9 cellular contexts compared by ENCODE assay signal in the genomic region with DNA sequence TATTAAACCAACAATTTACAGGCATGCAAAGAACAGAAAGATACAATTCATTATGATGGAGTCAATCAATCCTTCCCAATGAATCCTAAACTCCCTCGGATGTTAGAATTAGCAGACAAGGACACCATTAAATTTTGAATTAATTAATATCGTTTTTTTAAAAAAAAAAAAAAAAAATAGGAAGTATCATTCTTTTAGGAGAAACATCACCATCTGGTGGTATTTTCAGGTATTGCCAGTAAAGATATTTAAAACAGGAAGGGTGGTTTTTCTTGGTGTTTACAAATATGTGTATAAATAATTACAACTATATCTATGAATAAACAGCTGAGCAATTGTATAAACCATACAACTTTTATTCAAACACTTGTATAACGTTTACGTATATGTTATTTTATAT.
DNase-seq lines count a peak whose midpoint lies in the region; ATAC-seq and TF ChIP-seq lines count a peak whose summit lies in the region.
"Had no signal": no experiment of that assay in that cellular context is flagged by ENCODE, and none has a peak within 500 bp of the region (broad histone marks: within the 10 kb centered on the region; RNA-seq: fewer than 3 reads in every experiment).

No MANE protein-coding gene starts in this region.

- RAD21 ChIA-PET in HCT116 (lab: Charles Lee; ENCODE audit: low non-redundant PET in 1 of 2, low total read pairs in 2 of 2, uncharacterized antibody in 2 of 2, unreplicated experiment in 2 of 2) = no interaction called here

- H3K4me3 ChIP-seq in BJ (ENCODE audit: low read depth, low read length) (no peak overlapping the region), HCT116 (replicated peaks in 1 of 2; ENCODE audit: low read depth in 1 of 2, low read length in 2 of 2) (no peak overlapping the region), SU-DHL-6 (ENCODE audit: insufficient read depth, low read length, poor library complexity, severe bottlenecking) (no peak overlapping the region)

- H3K36me3 ChIP-seq in BJ (ENCODE audit: control insufficient read depth, insufficient read depth, low read length) (no peaks in the 10 kb centered on the region), HCT116 (ENCODE audit: control insufficient read depth in 1 of 2, insufficient read depth in 2 of 2, low read length in 2 of 2) (no peaks in the 10 kb centered on the region), SU-DHL-6 (ENCODE audit: low read length) (no peaks in the 10 kb centered on the region)

- no peaks in the 10 kb centered on the region for H3F3A ChIP-seq in SU-DHL-6 (ENCODE audit: insufficient read depth)

- no peak for TF ChIP-seq POLR2A in HCT116 (IDR thresholded peaks at IDR 0.05; ENCODE audit: borderline replicate concordance, extremely low read depth, insufficient read depth, insufficient read length)

- H3K4me2 ChIP-seq in HCT116 (ENCODE audit: low read length) (no peak overlapping the region), SU-DHL-6 (ENCODE audit: low read depth, low read length, poor library complexity, severe bottlenecking) (no peak overlapping the region)

- no TSS peak for BruUV-seq in HCT116 (replicated peaks; lab: Mats Ljungman, UMichigan)

- intact Hi-C loops in HCT116 (cut with micrococcal nuclease) = loop anchor here (5.0 to 10.0 kb wide), 2 partner anchors 609 to 1201 kb away; a partner anchor contains a TSS

- H3K27ac ChIP-seq in HCT116 (ENCODE audit: low read depth, low read length) (no peak overlapping the region), SU-DHL-6 (ENCODE audit: low read depth, low read length) (no peak overlapping the region)

- POLR2A ChIA-PET in BJ (lab: Charles Lee) = no interaction called here
- POLR2A ChIA-PET in HCT116 (lab: Charles Lee) = no interaction called here

- H3K9me2 ChIP-seq in HCT116 (ENCODE audit: insufficient read depth) = no peaks in the 10 kb centered on the region
- H3K9me2 ChIP-seq in SU-DHL-6 (replicated peaks; ENCODE audit: insufficient read depth, low read length) = no peaks in the 10 kb centered on the region

- no peaks in the 10 kb centered on the region for H3K4me1 ChIP-seq in HCT116 (ENCODE audit: control insufficient read depth in 1 of 2, insufficient read depth in 2 of 2, low read length in 2 of 2)

- DNase-seq in BJ (ENCODE audit: low read depth) (no peak), HCT116 (ENCODE audit: low read depth, low spot score) (peak; percentile 2), iris pigment epithelial cell (ENCODE audit: low read depth) (peak; percentile 23), Ammon's horn (ENCODE audit: low spot score) (no peak), amygdala (lab: John Stamatoyannopoulos, UW) (no peak)
- DNase-seq: activated CD8-positive, alpha-beta memory T cell treated with anti-CD3 and anti-CD28 coated beads, Interleukin-2, amount 10 ng/mL, durations not matched to agents 7 days and 5 days had no signal

- TF ChIP-seq CTCF in BJ (IDR thresholded peaks at IDR 0.05; ENCODE audit: insufficient read depth, low read depth, low read length) = peak; percentile 44
- peak in 2 of 3 experiments; percentile 11 to 29; a peak in 2 of 6 replicates for TF ChIP-seq CTCF in HCT116 (IDR thresholded peaks at IDR 0.05 in 2 of 3, conservative IDR thresholded peaks at IDR 0.05 in 1 of 3; ENCODE audit: borderline replicate concordance in 1 of 3, insufficient read depth in 1 of 3, low read depth in 2 of 3, low read length in 2 of 3)
- TF ChIP-seq CTCF in SU-DHL-6 (IDR thresholded peaks at IDR 0.05; ENCODE audit: insufficient read depth, low read length, poor library complexity, severe bottlenecking) = peak; percentile 54

- H3K9ac ChIP-seq in HCT116 (ENCODE audit: low read length) = no peak overlapping the region
- no peak overlapping the region for H3K9ac ChIP-seq in SU-DHL-6 (ENCODE audit: low read length)

- TF ChIP-seq RAD21 in HCT116 (IDR thresholded peaks at IDR 0.05; ENCODE audit: low read depth) = peak; percentile 15; the same call in 1 of the 2 replicates

- no peak overlapping the region for H2AFZ ChIP-seq in HCT116 (ENCODE audit: low read depth, low read length, poor library complexity, severe bottlenecking)
- H2AFZ ChIP-seq in SU-DHL-6 (ENCODE audit: low read depth, low read length, severe bottlenecking) = peak overlapping the region; percentile 27

- ATAC-seq in HCT116 (no peak), HG03432 (IDR thresholded peaks at IDR 0.05; ENCODE audit: unreplicated experiment) (no peak), GM18502 (IDR thresholded peaks at IDR 0.05; ENCODE audit: poor library complexity, unreplicated experiment) (no peak)
- ATAC-seq: activated CD8-positive, alpha-beta memory T cell treated with anti-CD3 and anti-CD28 coated beads, Interleukin-2, amount 10 ng/mL, durations not matched to agents 7 days and 5 days had no signal

- CTCF ChIA-PET in BJ (lab: Yijun Ruan, JAX) (interaction anchor here (0.6 to 0.7 kb wide), 3 partner anchors 428 to 721 kb away, joined by 3 to 4 read pairs (median 3); no protein-coding TSS in a partner anchor), HCT116 (lab: Charles Lee) (no interaction called here)

- H3K27me3 ChIP-seq in BJ (ENCODE audit: control insufficient read depth, insufficient read depth, low read length) (no peaks in the 10 kb centered on the region), HCT116 (ENCODE audit: insufficient read depth, low read length) (no peaks in the 10 kb centered on the region), SU-DHL-6 (ENCODE audit: low read length) (no peaks in the 10 kb centered on the region)

- H3K79me2 ChIP-seq in HCT116 (ENCODE audit: insufficient read depth, low read length) (no peaks in the 10 kb centered on the region), SU-DHL-6 (ENCODE audit: insufficient read depth, low read length) (no peaks in the 10 kb centered on the region)

- no peaks in the 10 kb centered on the region for H4K20me1 ChIP-seq in HCT116 (ENCODE audit: insufficient read depth)
- H4K20me1 ChIP-seq in SU-DHL-6 (ENCODE audit: low read depth, low read length) = no peaks in the 10 kb centered on the region

- peaks cover 0 to 4% of the 10 kb centered on the region in 2 experiments; a peak in 2 of 4 replicates for H3K9me3 ChIP-seq in HCT116 (ENCODE audit: control insufficient read depth in 1 of 2, insufficient read depth in 1 of 2, low read depth in 1 of 2, low read length in 2 of 2)
- H3K9me3 ChIP-seq in SU-DHL-6 (ENCODE audit: insufficient read depth, low read length) = no peaks in the 10 kb centered on the region

TF ChIP-seq in HCT116, 20 proteins besides CTCF, POLR2A, EP300 and RAD21:
- TF ChIP-seq JUND (IDR thresholded peaks at IDR 0.05) (no peak), SIN3A (IDR thresholded peaks at IDR 0.05; ENCODE audit: low read depth) (no peak), SP1 (IDR thresholded peaks at IDR 0.05; ENCODE audit: low read depth) (no peak), POLR2AphosphoS5 (IDR thresholded peaks at IDR 0.05; ENCODE audit: low read depth, low read length) (no peak), EGR1 (IDR thresholded peaks at IDR 0.05; ENCODE audit: low read depth) (no peak)
- TF ChIP-seq, protein P1, sequence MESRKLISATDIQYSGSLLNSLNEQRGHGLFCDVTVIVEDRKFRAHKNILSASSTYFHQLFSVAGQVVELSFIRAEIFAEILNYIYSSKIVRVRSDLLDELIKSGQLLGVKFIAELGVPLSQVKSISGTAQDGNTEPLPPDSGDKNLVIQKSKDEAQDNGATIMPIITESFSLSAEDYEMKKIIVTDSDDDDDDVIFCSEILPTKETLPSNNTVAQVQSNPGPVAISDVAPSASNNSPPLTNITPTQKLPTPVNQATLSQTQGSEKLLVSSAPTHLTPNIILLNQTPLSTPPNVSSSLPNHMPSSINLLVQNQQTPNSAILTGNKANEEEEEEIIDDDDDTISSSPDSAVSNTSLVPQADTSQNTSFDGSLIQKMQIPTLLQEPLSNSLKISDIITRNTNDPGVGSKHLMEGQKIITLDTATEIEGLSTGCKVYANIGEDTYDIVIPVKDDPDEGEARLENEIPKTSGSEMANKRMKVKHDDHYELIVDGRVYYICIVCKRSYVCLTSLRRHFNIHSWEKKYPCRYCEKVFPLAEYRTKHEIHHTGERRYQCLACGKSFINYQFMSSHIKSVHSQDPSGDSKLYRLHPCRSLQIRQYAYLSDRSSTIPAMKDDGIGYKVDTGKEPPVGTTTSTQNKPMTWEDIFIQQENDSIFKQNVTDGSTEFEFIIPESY (IDR thresholded peaks at IDR 0.05; ENCODE audit: extremely low read depth, insufficient replicate concordance, low read length) = no peak
- TF ChIP-seq, protein P2, sequence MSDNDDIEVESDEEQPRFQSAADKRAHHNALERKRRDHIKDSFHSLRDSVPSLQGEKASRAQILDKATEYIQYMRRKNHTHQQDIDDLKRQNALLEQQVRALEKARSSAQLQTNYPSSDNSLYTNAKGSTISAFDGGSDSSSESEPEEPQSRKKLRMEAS (IDR thresholded peaks at IDR 0.05) = no peak
- TF ChIP-seq, protein P3, sequence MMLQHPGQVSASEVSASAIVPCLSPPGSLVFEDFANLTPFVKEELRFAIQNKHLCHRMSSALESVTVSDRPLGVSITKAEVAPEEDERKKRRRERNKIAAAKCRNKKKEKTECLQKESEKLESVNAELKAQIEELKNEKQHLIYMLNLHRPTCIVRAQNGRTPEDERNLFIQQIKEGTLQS (IDR thresholded peaks at IDR 0.05) = no peak
TF ChIP-seq in HCT116: peak in this region for 0.

Comparison
In these comparisons a context has a peak if more than half of its experiments do, and no peak if none do; other contexts are left out.
1. DNase-seq: peak in HCT116 (single experiment) and iris pigment epithelial cell (single experiment); none in BJ (single experiment), Ammon's horn (single experiment) and amygdala (0 of 56).
2. Peak in every context shown above with its lines, with median percentiles within 50 percentile points of each other: CTCF ChIP-seq.